8 cellular contexts compared by ENCODE assay signal in genomic region chr19:10864538-10864899, GRCh38. TPM values are rescaled to one million over a fixed set of nuclear protein-coding genes. Genes with fewer than 3 reads are reported as not detected.
DNase-seq lines count a peak whose midpoint lies in the region; ATAC-seq and TF ChIP-seq lines count a peak whose summit lies in the region.

No MANE protein-coding gene starts in this region.

- no peaks in the 10 kb centered on the region for H3K79me2 ChIP-seq in OCI-LY7 (ENCODE audit: insufficient read depth, low read depth, low read length)

- CTCF ChIA-PET in OCI-LY7 (lab: Charles Lee; ENCODE audit: unreplicated experiment) = interaction anchor here (0.6 to 1.3 kb wide), 6 partner anchors 8 to 147 kb away, joined by 3 to 7 read pairs (median 4); partner anchors contain the start of genes DNM2 and TMED1

- WGBS in esophagus muscularis mucosa = 18% methylated on average over 6 of the region's 6 CpGs

- H3K4me1 ChIP-seq in OCI-LY7 (ENCODE audit: insufficient read depth, low read length, poor library complexity, severe bottlenecking) (peaks cover 38% of the 10 kb centered on the region), esophagus muscularis mucosa (peaks cover 0 to 11% (median 6%) of the 10 kb centered on the region in 4 donors)

- POLR2A ChIA-PET in OCI-LY7 (lab: Charles Lee) = interaction anchor here (0.5 to 1.2 kb wide), 4 partner anchors 10 to 565 kb away, joined by 3 to 6 read pairs (median 4); partner anchors contain the start of gene TMED1

- no peaks in the 10 kb centered on the region for H3K9me3 Mint-ChIP-seq in natural killer cell treated with Interleukin-12 subunit alpha and Interleukin-12 subunit beta and Interleukin-15 and Interleukin-18, amount 100 ng/mL, for 72 hours
- no peaks in the 10 kb centered on the region for H3K9me3 Mint-ChIP-seq in stimulated activated effector memory CD8-positive, alpha-beta T cell treated with anti-CD3 and anti-CD28 coated beads, Interleukin-12 subunit alpha, Interleukin-12 subunit beta, amount 100 ng/mL, for 72 hours

- TF ChIP-seq CTCF in OCI-LY7 (conservative IDR thresholded peaks at IDR 0.05; ENCODE audit: low read length) (peak; percentile 98), esophagus muscularis mucosa (IDR thresholded peaks at IDR 0.05) (peak; percentile 76 to 90 (median 86))

- H3K4me2 ChIP-seq in OCI-LY7 (ENCODE audit: low read length) = peak overlapping the region; percentile 50

- no peaks in the 10 kb centered on the region for H3K36me3 Mint-ChIP-seq in natural killer cell treated with Interleukin-12 subunit alpha and Interleukin-12 subunit beta and Interleukin-15 and Interleukin-18, amount 100 ng/mL, for 72 hours
- no peaks in the 10 kb centered on the region for H3K36me3 Mint-ChIP-seq in stimulated activated effector memory CD8-positive, alpha-beta T cell treated with anti-CD3 and anti-CD28 coated beads, Interleukin-12 subunit alpha, Interleukin-12 subunit beta, amount 100 ng/mL, for 72 hours

- H3K36me3 ChIP-seq in OCI-LY7 (ENCODE audit: insufficient read depth, low read length) (no peaks in the 10 kb centered on the region), esophagus muscularis mucosa (no peaks in the 10 kb centered on the region)

- intact Hi-C loops in OCI-LY7 (cut with micrococcal nuclease; ENCODE audit: unreplicated experiment) = loop anchor here (1.0 to 2.0 kb wide), 2 partner anchors 28 to 147 kb away; partner anchors contain the start of gene TMED1
- intact Hi-C loops in esophagus muscularis mucosa (cut with DNase I) = loop anchor here (5.0 to 10.0 kb wide), 2 partner anchors 90 to 147 kb away; partner anchors contain the start of gene DNM2

- no peaks in the 10 kb centered on the region for H4K20me1 ChIP-seq in OCI-LY7 (ENCODE audit: insufficient read depth, low read length)

- DNase-seq in DMS153 treated with DMSO at 0.1 percent for 48 hours (lab: John Stamatoyannopoulos, UW; ENCODE audit: unreplicated experiment) = peak; percentile 68
- peak; percentile 75 for DNase-seq in Jurkat, Clone E6-1 (ENCODE audit: low read depth, low spot score)
- peak; percentile 85 for DNase-seq in OCI-LY7 (ENCODE audit: low spot score)
- DNase-seq in activated T-cell treated with anti-CD3 and anti-CD28 coated beads for 24 hours (ENCODE audit: low read depth) = peak; percentile 77
- no peak for DNase-seq in esophagus muscularis mucosa (ENCODE audit: extremely low spot score)
- peak; percentile 86 for DNase-seq in natural killer cell treated with Interleukin-12 subunit alpha and Interleukin-12 subunit beta and Interleukin-15 and Interleukin-18, amount 100 ng/mL, for 72 hours (ENCODE audit: low spot score)
- peak; percentile 82 to 91 for DNase-seq in stimulated activated effector memory CD8-positive, alpha-beta T cell treated with anti-CD3 and anti-CD28 coated beads, Interleukin-12 subunit alpha, Interleukin-12 subunit beta, amount 100 ng/mL, for 72 hours (ENCODE audit: low spot score in 2 of 2)

- ATAC-seq in natural killer cell treated with Interleukin-12 subunit alpha and Interleukin-12 subunit beta and Interleukin-15 and Interleukin-18, amount 100 ng/mL, for 72 hours = peak; percentile 77 to 84
- ATAC-seq in stimulated activated effector memory CD8-positive, alpha-beta T cell treated with anti-CD3 and anti-CD28 coated beads, Interleukin-12 subunit alpha, Interleukin-12 subunit beta, amount 100 ng/mL, for 72 hours = peak; percentile 91
- ATAC-seq in GM21526 (IDR thresholded peaks at IDR 0.05; ENCODE audit: low FRiP score, unreplicated experiment) = no peak

- H3K9me3 ChIP-seq in OCI-LY7 (ENCODE audit: low read length) (no peaks in the 10 kb centered on the region), esophagus muscularis mucosa (no peaks in the 10 kb centered on the region)

- H3K4me1 Mint-ChIP-seq in natural killer cell treated with Interleukin-12 subunit alpha and Interleukin-12 subunit beta and Interleukin-15 and Interleukin-18, amount 100 ng/mL, for 72 hours (ENCODE audit: low read depth in 2 of 2) = peaks cover 22 to 30% of the 10 kb centered on the region in 2 donors
- peaks cover 26% of the 10 kb centered on the region for H3K4me1 Mint-ChIP-seq in stimulated activated effector memory CD8-positive, alpha-beta T cell treated with anti-CD3 and anti-CD28 coated beads, Interleukin-12 subunit alpha, Interleukin-12 subunit beta, amount 100 ng/mL, for 72 hours

- BruUV-seq in OCI-LY7 (replicated peaks; lab: Mats Ljungman, UMichigan) = no TSS peak

- no peaks in the 10 kb centered on the region for H3K27me3 ChIP-seq in esophagus muscularis mucosa

- H3K9me2 ChIP-seq in OCI-LY7 (ENCODE audit: insufficient read depth, low read length) = no peaks in the 10 kb centered on the region

- peak overlapping the region; percentile 79; the same call in 1 of the 2 replicates for H2AFZ ChIP-seq in OCI-LY7 (ENCODE audit: low read length)

- H3K27ac ChIP-seq in OCI-LY7 (ENCODE audit: low read depth, low read length, poor library complexity, severe bottlenecking) = no peak overlapping the region
- peak overlapping the region in 1 of 4 donors; percentile 48 for H3K27ac ChIP-seq in esophagus muscularis mucosa (replicated peaks in 1 of 4)

- TF ChIP-seq POLR2A in esophagus muscularis mucosa (IDR thresholded peaks at IDR 0.05; ENCODE audit: low read depth) = no peak

- H3K4me3 Mint-ChIP-seq in natural killer cell treated with Interleukin-12 subunit alpha and Interleukin-12 subunit beta and Interleukin-15 and Interleukin-18, amount 100 ng/mL, for 72 hours = no peak overlapping the region
- H3K4me3 Mint-ChIP-seq in stimulated activated effector memory CD8-positive, alpha-beta T cell treated with anti-CD3 and anti-CD28 coated beads, Interleukin-12 subunit alpha, Interleukin-12 subunit beta, amount 100 ng/mL, for 72 hours = peak overlapping the region; percentile 4

- no peak overlapping the region for H3K4me3 ChIP-seq in Jurkat, Clone E6-1 (ENCODE audit: low read length)
- no peak overlapping the region for H3K4me3 ChIP-seq in OCI-LY7 (ENCODE audit: low read depth, low read length, poor library complexity, severe bottlenecking)
- peak overlapping the region in 3 of 4 donors; percentile 7 to 13 (median 8) for H3K4me3 ChIP-seq in esophagus muscularis mucosa

- H3K27ac Mint-ChIP-seq in natural killer cell treated with Interleukin-12 subunit alpha and Interleukin-12 subunit beta and Interleukin-15 and Interleukin-18, amount 100 ng/mL, for 72 hours = peak overlapping the region; percentile 2 to 57
- H3K27ac Mint-ChIP-seq in stimulated activated effector memory CD8-positive, alpha-beta T cell treated with anti-CD3 and anti-CD28 coated beads, Interleukin-12 subunit alpha, Interleukin-12 subunit beta, amount 100 ng/mL, for 72 hours = peak overlapping the region; percentile 43

- no peaks in the 10 kb centered on the region for H3K27me3 Mint-ChIP-seq in natural killer cell treated with Interleukin-12 subunit alpha and Interleukin-12 subunit beta and Interleukin-15 and Interleukin-18, amount 100 ng/mL, for 72 hours

- TF ChIP-seq EP300 in esophagus muscularis mucosa (IDR thresholded peaks at IDR 0.05) = no peak

RNA-seq across cellular contexts. Expression of gene CARM1, which starts 6.8 kb away (rescaled TPM):
- polyA plus RNA-seq in Jurkat, Clone E6-1 (2012; ENCODE audit: insufficient read depth, insufficient read length) = 74.3 TPM
- total RNA-seq in OCI-LY7 (2014; rRNA removed; shearing (Covaris generic)) = 35.1 and 41.2 TPM in 2 replicates
- total RNA-seq in OCI-LY7 (2022) (107 and 108 TPM in 2 replicates), esophagus muscularis mucosa (10 to 100 TPM; 24.9 to 43.5 (median 30.6) TPM)
- 10 to 100 TPM; 48.4 to 60.0 TPM for total RNA-seq in natural killer cell treated with Interleukin-12 subunit alpha and Interleukin-12 subunit beta and Interleukin-15 and Interleukin-18, amount 100 ng/mL, for 72 hours

RNA-seq across cellular contexts. Expression of gene C19orf38, which starts 16.3 kb away (rescaled TPM):
- not detected for polyA plus RNA-seq in Jurkat, Clone E6-1 (2012; ENCODE audit: insufficient read depth, insufficient read length)
- total RNA-seq in OCI-LY7 (2014; rRNA removed; shearing (Covaris generic)) = 4.2 and 5.2 TPM in 2 replicates
- total RNA-seq in OCI-LY7 (2022) (4.9 and 7.5 TPM in 2 replicates), esophagus muscularis mucosa (1 to 10 TPM in 2 of 4 donors, under 1 TPM in 1, not detected in 1; 0.97 to 3.6 (median 1.1) TPM)
- total RNA-seq in natural killer cell treated with Interleukin-12 subunit alpha and Interleukin-12 subunit beta and Interleukin-15 and Interleukin-18, amount 100 ng/mL, for 72 hours = 10 to 100 TPM in 1 of 2 donors, 1 to 10 TPM in 1; 2.7 to 12.0 TPM

RNA-seq across cellular contexts. Expression of gene TMED1, which starts 28.5 kb away (rescaled TPM):
- 16.4 TPM for polyA plus RNA-seq in Jurkat, Clone E6-1 (2012; ENCODE audit: insufficient read depth, insufficient read length)
- total RNA-seq in OCI-LY7 (2014; rRNA removed; shearing (Covaris generic)) = 20.8 and 22.5 TPM in 2 replicates
- total RNA-seq in OCI-LY7 (2022) (13.2 and 13.7 TPM in 2 replicates), esophagus muscularis mucosa (10 to 100 TPM; 18.7 to 29.5 (median 27.7) TPM)
- 10 to 100 TPM; 15.2 to 24.1 TPM for total RNA-seq in natural killer cell treated with Interleukin-12 subunit alpha and Interleukin-12 subunit beta and Interleukin-15 and Interleukin-18, amount 100 ng/mL, for 72 hours

Comparison
In these comparisons a context has a peak if more than half of its experiments do, and no peak if none do; other contexts are left out.
1. H3K4me3 ChIP-seq: peak in esophagus muscularis mucosa (3 of 4); none in Jurkat, Clone E6-1 (single experiment) and OCI-LY7 (single experiment).